In the genomic region with DNA sequence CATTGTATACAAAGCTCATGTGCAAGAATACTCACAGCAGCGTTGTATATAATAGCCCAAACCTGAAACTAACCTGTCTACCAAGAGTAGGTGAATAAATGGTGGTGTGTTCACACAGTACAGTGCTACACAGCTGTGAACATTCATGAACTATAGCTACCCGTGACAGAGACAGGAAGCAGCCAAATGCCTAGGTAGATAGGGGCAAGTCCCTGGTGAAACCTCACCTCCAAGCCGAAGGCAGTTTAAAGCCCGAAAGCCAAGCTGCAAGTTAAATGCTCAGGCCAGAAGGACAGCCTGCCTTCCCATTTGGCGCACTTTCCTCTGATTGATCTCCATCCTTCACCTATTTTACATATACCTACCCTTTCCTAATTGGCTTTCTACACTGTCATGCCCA, we compare ENCODE assay signal across 20 cellular contexts. TPM values are rescaled to one million over a fixed set of nuclear protein-coding genes. Genes with fewer than 3 reads are reported as not detected.
A peak's percentile ranks its signal among the peaks of the same experiment; 100 is the strongest.
DNase-seq lines count a peak whose midpoint lies in the region; ATAC-seq, FAIRE-seq and TF ChIP-seq lines count a peak whose summit lies in the region.
"Had no signal": no experiment of that assay in that cellular context is flagged by ENCODE, and none has a peak within 500 bp of the region (broad histone marks: within the 10 kb centered on the region; RNA-seq: fewer than 3 reads in every experiment).

No MANE protein-coding gene starts in this region.

- H3K9ac ChIP-seq in H1 (replicated peaks in 1 of 4; ENCODE audit: extremely low read depth in 1 of 4, low read depth in 3 of 4, low read length in 3 of 4) (no peak overlapping the region), mesenchymal stem cell (ENCODE audit: low read length) (no peak overlapping the region)

- H3K27me3 ChIP-seq in H1 (replicated peaks in 1 of 4; ENCODE audit: control insufficient read depth in 3 of 4, extremely low read depth in 1 of 4, insufficient read depth in 3 of 4, low read length in 3 of 4): no peaks in the 10 kb centered on the region
- H3K27me3 ChIP-seq in mesenchymal stem cell (ENCODE audit: control insufficient read depth in 1 of 2, insufficient read depth in 1 of 2, low read length in 2 of 2): no peaks in the 10 kb centered on the region
- no peaks in the 10 kb centered on the region for H3K27me3 ChIP-seq in psoas muscle (ENCODE audit: insufficient read depth in 3 of 3, low read length in 2 of 3)
- no peaks in the 10 kb centered on the region for H3K27me3 ChIP-seq in spleen (replicated peaks in 1 of 7)
- H3K27me3 ChIP-seq in heart right ventricle: no peaks in the 10 kb centered on the region

- H3K36me3 ChIP-seq in H1 (ENCODE audit: control insufficient read depth in 2 of 4, insufficient read depth in 4 of 4, low read length in 3 of 4) (no peaks in the 10 kb centered on the region), mesenchymal stem cell (ENCODE audit: control insufficient read depth in 1 of 2, insufficient read depth in 2 of 2, low read depth in 1 of 2, low read length in 2 of 2) (no peaks in the 10 kb centered on the region), psoas muscle (ENCODE audit: insufficient read depth in 1 of 2, low read depth in 1 of 2) (no peaks in the 10 kb centered on the region), spleen (no peaks in the 10 kb centered on the region), heart right ventricle (no peaks in the 10 kb centered on the region)
- H3K36me3 ChIP-seq: HAP-1 had no signal

- H3K18ac ChIP-seq in H1 (ENCODE audit: extremely low read depth, low read length) (no peak overlapping the region), mesenchymal stem cell (ENCODE audit: low read depth in 1 of 2, low read length in 2 of 2) (peak overlapping the region in 1 of 2 experiments; percentile 2)

- TF ChIP-seq RAD21 in H1 (IDR thresholded peaks at IDR 0.05 in 1 of 2, conservative IDR thresholded peaks at IDR 0.05 in 1 of 2; ENCODE audit: low read depth in 2 of 2, low read length in 2 of 2): no peak

- H3K79me1 ChIP-seq in H1 (ENCODE audit: low read depth, low read length) (no peaks in the 10 kb centered on the region), mesenchymal stem cell (replicated peaks; ENCODE audit: low read length, poor library complexity, severe bottlenecking) (no peaks in the 10 kb centered on the region)

- H3K79me2 ChIP-seq in H1 (ENCODE audit: control insufficient read depth in 1 of 2, insufficient read depth in 2 of 2, low read length in 2 of 2): no peaks in the 10 kb centered on the region

- H4K5ac ChIP-seq in H1 (ENCODE audit: insufficient read length, low read depth, low read length): no peak overlapping the region

- ATAC-seq in psoas muscle (no peak), heart right ventricle (no peak), HG02870 (IDR thresholded peaks at IDR 0.05; ENCODE audit: unreplicated experiment) (no peak)
- ATAC-seq: GM23338 had no signal

- H3K4ac ChIP-seq in H1 (replicated peaks; ENCODE audit: insufficient read length, low read depth, low read length) (no peak overlapping the region), mesenchymal stem cell (ENCODE audit: low read depth in 1 of 2, low read length in 2 of 2) (no peak overlapping the region)

- no peak overlapping the region for H3K56ac ChIP-seq in H1 (replicated peaks; ENCODE audit: insufficient read length, low read depth, low read length)

- no peak for TF ChIP-seq EP300 in H1 (IDR thresholded peaks at IDR 0.05; ENCODE audit: borderline replicate concordance in 1 of 2, low read depth in 2 of 2, low read length in 2 of 2)

- TF ChIP-seq CTCF in H1 (IDR thresholded peaks at IDR 0.05; ENCODE audit: control extremely low read depth in 1 of 3, insufficient read depth in 1 of 3, low read depth in 1 of 3, low read length in 3 of 3): no peak
- no peak for TF ChIP-seq CTCF in psoas muscle (IDR thresholded peaks at IDR 0.05)
- no peak for TF ChIP-seq CTCF in spleen (IDR thresholded peaks at IDR 0.05 in 8 of 11, conservative IDR thresholded peaks at IDR 0.05 in 3 of 11)
- TF ChIP-seq CTCF in heart right ventricle (IDR thresholded peaks at IDR 0.05): no peak

- POLR2A ChIA-PET in H1 (lab: Charles Lee; ENCODE audit: partially characterized antibody): interaction anchor here (1.0 to 1.5 kb wide), 2 partner anchors 20 to 46 kb away, joined by 3 to 4 read pairs; no protein-coding TSS in a partner anchor

- H2BK20ac ChIP-seq in H1 (ENCODE audit: low read length): no peak overlapping the region

- H4K20me1 ChIP-seq in H1 (replicated peaks in 1 of 2; ENCODE audit: control insufficient read depth in 1 of 2, insufficient read depth in 2 of 2, low read length in 2 of 2): no peaks in the 10 kb centered on the region

- H4K91ac ChIP-seq in H1 (replicated peaks; ENCODE audit: insufficient read length, low read length): no peak overlapping the region
- no peak overlapping the region for H4K91ac ChIP-seq in mesenchymal stem cell (ENCODE audit: low read length)

- CTCF ChIA-PET in H1 (lab: Charles Lee; ENCODE audit: partially characterized antibody): interaction anchor here (0.7 to 22.3 kb wide), 6 partner anchors 9 to 101 kb away, joined by 3 to 471 read pairs (median 4); no protein-coding TSS in a partner anchor

- H3K4me3 ChIP-seq in H1 (ENCODE audit: extremely low read depth in 1 of 4, insufficient read depth in 2 of 4, low read depth in 3 of 4, low read length in 4 of 4): no peak overlapping the region
- no peak overlapping the region for H3K4me3 ChIP-seq in mesenchymal stem cell (ENCODE audit: insufficient read depth in 1 of 2, low read depth in 1 of 2, low read length in 2 of 2)
- H3K4me3 ChIP-seq in psoas muscle: no peak overlapping the region
- no peak overlapping the region for H3K4me3 ChIP-seq in spleen
- no peak overlapping the region for H3K4me3 ChIP-seq in heart right ventricle
- H3K4me3 ChIP-seq: GM23338, HAP-1 had no signal

- DNase-seq in H1 (ENCODE audit: low read depth in 1 of 2, low spot score in 2 of 2) (no peak), mesenchymal stem cell (no peak), psoas muscle (no peak), spleen (peak; percentile 17), heart right ventricle (no peak), RPMI8226 (no peak)
- DNase-seq: C1 segment of cervical spinal cord; Calu3; CD4-positive, alpha-beta memory T cell; COR-L47; DMS53; DMS79 treated with DMSO at 0.1 percent for 48 hours; GF-D8; HFFc6 had no signal

- peaks cover 3 to 5% (median 4%) of the 10 kb centered on the region in 4 experiments; a peak in 6 of 7 replicates for H3K4me1 ChIP-seq in H1 (replicated peaks in 1 of 4; ENCODE audit: control insufficient read depth in 3 of 4, insufficient read depth in 4 of 4, low read length in 3 of 4)
- peaks cover 15% of the 10 kb centered on the region for H3K4me1 ChIP-seq in mesenchymal stem cell (ENCODE audit: control insufficient read depth, insufficient read depth, low read depth, low read length)
- H3K4me1 ChIP-seq in psoas muscle: peaks cover 14% of the 10 kb centered on the region
- H3K4me1 ChIP-seq in spleen: peaks cover 6 to 24% (median 21%) of the 10 kb centered on the region in 6 donors
- peaks cover 0 to 24% (median 15%) of the 10 kb centered on the region in 9 donors for H3K4me1 ChIP-seq in heart right ventricle

- H2BK15ac ChIP-seq in H1 (ENCODE audit: low read length): no peak overlapping the region
- H2BK15ac ChIP-seq in mesenchymal stem cell (ENCODE audit: low read depth, poor library complexity, severe bottlenecking): no peak overlapping the region

- intact Hi-C loops in psoas muscle (cut with DNase I) (loop anchor here in 1 of 2 donors (2.0 kb wide), 1 partner anchor 42 kb away; no protein-coding TSS in a partner anchor), spleen (cut with DNase I; ENCODE audit: low total_unique reads) (loop anchor here (5.0 kb wide), 1 partner anchor 38 kb away; a partner anchor contains a TSS), heart right ventricle (cut with DNase I) (loop anchor here in 3 of 10 donors (2.0 to 5.0 kb wide), 3 partner anchors 37 to 94 kb away; a partner anchor contains a TSS)

- H2AK5ac ChIP-seq in H1 (ENCODE audit: low read depth, low read length) (peak overlapping the region; percentile 25; the same call in 1 of the 2 replicates), mesenchymal stem cell (ENCODE audit: low read length, severe bottlenecking) (peak overlapping the region; percentile 71)

- no peak for TF ChIP-seq POLR2A in H1 (IDR thresholded peaks at IDR 0.05; ENCODE audit: control extremely low read depth in 1 of 2, low read depth in 2 of 2, low read length in 2 of 2)
- TF ChIP-seq POLR2A in spleen (IDR thresholded peaks at IDR 0.05): no peak

- H3K14ac ChIP-seq in H1 (ENCODE audit: insufficient read length): no peak overlapping the region
- H3K14ac ChIP-seq in mesenchymal stem cell (ENCODE audit: low read length in 2 of 2): no peak overlapping the region

- H4K8ac ChIP-seq in H1 (ENCODE audit: extremely low read depth, insufficient read depth, low read length): no peak overlapping the region
- H4K8ac ChIP-seq in mesenchymal stem cell (ENCODE audit: low read length): no peak overlapping the region

- H3K23ac ChIP-seq in H1 (ENCODE audit: insufficient read length): no peak overlapping the region
- H3K23ac ChIP-seq in mesenchymal stem cell (ENCODE audit: low read length in 2 of 2): no peak overlapping the region

- no peak overlapping the region for H2BK120ac ChIP-seq in H1 (replicated peaks; ENCODE audit: low read depth, low read length)
- H2BK120ac ChIP-seq in mesenchymal stem cell (ENCODE audit: low read depth, low read length): no peak overlapping the region

- H3K27ac ChIP-seq in H1 (ENCODE audit: low read depth, low read length) (no peak overlapping the region), mesenchymal stem cell (ENCODE audit: low read length, poor library complexity, severe bottlenecking) (no peak overlapping the region), psoas muscle (peak overlapping the region; percentile 94), spleen (no peak overlapping the region), heart right ventricle (no peak overlapping the region)

- H2AFZ ChIP-seq in H1 (ENCODE audit: low read length) (no peak overlapping the region), mesenchymal stem cell (ENCODE audit: low read depth, low read length) (no peak overlapping the region)
- H2AFZ ChIP-seq: GM23338 had no signal

- H3K4me2 ChIP-seq in H1 (ENCODE audit: insufficient read depth in 1 of 2, low read depth in 2 of 2, low read length in 2 of 2): no peak overlapping the region
- H3K4me2 ChIP-seq in mesenchymal stem cell (ENCODE audit: low read length, poor library complexity, severe bottlenecking): no peak overlapping the region
- H3K4me2 ChIP-seq: GM23338 had no signal

- H3K23me2 ChIP-seq in H1 (ENCODE audit: low read depth, low read length): no peaks in the 10 kb centered on the region

- H2BK12ac ChIP-seq in H1 (ENCODE audit: low read depth, low read length) (no peak overlapping the region), mesenchymal stem cell (ENCODE audit: low read length in 2 of 2) (no peak overlapping the region)

- no peak overlapping the region for H2BK5ac ChIP-seq in H1 (ENCODE audit: low read depth, low read length)
- H2BK5ac ChIP-seq in mesenchymal stem cell (ENCODE audit: low read depth, low read length, poor library complexity, severe bottlenecking): no peak overlapping the region

- no peak for FAIRE-seq in H1 (lab: Jason Lieb, UNC)
- FAIRE-seq: GM12891, GM18507, H54 had no signal

- WGBS in H1 (ENCODE audit: extremely low coverage in 1 of 2, insufficient coverage in 1 of 2, insufficient read length in 1 of 2, insufficient replicate concordance in 2 of 2, low coverage in 1 of 2, low lambda C conversion rate in 2 of 2, missing lambda C conversion rate in 1 of 2), 2 experiments: 91% methylated on average over 5 of the region's 5 CpGs; no CpG with 5 or more reads in 1 of the 2 experiments
- over 99% methylated on average over 5 of the region's 5 CpGs for WGBS in mesenchymal stem cell
- WGBS in psoas muscle, 3 donors: 62 to 77% (median 64%) methylated on average over 5 of the region's 5 CpGs
- 68 to 87% (median 84%) methylated on average over 5 of the region's 5 CpGs for WGBS in spleen, 5 donors
- WGBS in heart right ventricle, 2 donors: 81 to 96% methylated on average over 5 of the region's 5 CpGs

- H3K9me3 ChIP-seq in H1 (ENCODE audit: insufficient read depth in 2 of 2, low read depth in 1 of 2, low read length in 1 of 2) (no peaks in the 10 kb centered on the region), mesenchymal stem cell (ENCODE audit: control insufficient read depth, low read length) (no peaks in the 10 kb centered on the region), psoas muscle (no peaks in the 10 kb centered on the region), spleen (no peaks in the 10 kb centered on the region), heart right ventricle (no peaks in the 10 kb centered on the region)
- H3K9me3 ChIP-seq: HAP-1 had no signal

RNA-seq across cellular contexts. Expression of a gene that starts 36.5 kb away (rescaled TPM):
- 135 and 140 TPM in 2 replicates for total RNA-seq in H1 (2021; fragmentation: NEBNext Ultra II Directional; extraction: Animal tissue kit (Norgen Biotek cat#: 25700))
- 102 and 146 TPM in 2 replicates for polyA plus RNA-seq in H1 (2011; rRNA removed)
- polyA plus RNA-seq in H1 (2011; cell fraction: cytosol; rRNA removed): 83.6 TPM
- 162 TPM for polyA plus RNA-seq in H1 (2011; cell fraction: nucleus; rRNA removed)
- polyA plus RNA-seq in H1 (2012, experiment 1 of 2): 132 to 157 TPM (median 152 TPM) in 4 replicates
- 207 TPM for polyA plus RNA-seq in H1 (2012, experiment 2 of 2)
- polyA plus RNA-seq in H1 (2013, experiment 1 of 2): 90.4 TPM
- 90.8 TPM for polyA plus RNA-seq in H1 (2013, experiment 2 of 2)
- 46.3 and 73.7 TPM in 2 replicates for polyA minus RNA-seq in H1 (2011; rRNA and poly(A)+ RNA removed)
- polyA minus RNA-seq in H1 (2011; cell fraction: cytosol; rRNA and poly(A)+ RNA removed): 42.6 TPM
- polyA minus RNA-seq in H1 (2011; cell fraction: nucleus; rRNA and poly(A)+ RNA removed): 46.7 TPM
- 12.3 TPM for polyA plus RNA-seq in mesenchymal stem cell (2013, experiment 1 of 2)
- polyA plus RNA-seq in mesenchymal stem cell (2013, experiment 2 of 2): 12.2 TPM
- 100 to 1,000 TPM; 126 to 342 (median 215) TPM for total RNA-seq in psoas muscle
- polyA plus RNA-seq in psoas muscle: 100 to 1,000 TPM in 2 of 3 donors, 10 to 100 TPM in 1; 61.4 to 321 (median 196) TPM
- total RNA-seq in spleen: 10 to 100 TPM; 16.6 to 60.7 (median 44.4) TPM
- 10 to 100 TPM; 11.1 to 27.7 (median 16.4) TPM for polyA plus RNA-seq in spleen
- 10 to 100 TPM; 19.8 to 79.6 (median 32.2) TPM for total RNA-seq in heart right ventricle
- 10 to 100 TPM; 17.6 to 41.9 TPM for polyA plus RNA-seq in heart right ventricle

RNA-seq across cellular contexts. Expression of a gene that starts 36.7 kb away (rescaled TPM):
- 20.9 and 22.1 TPM in 2 replicates for total RNA-seq in H1 (2021; fragmentation: NEBNext Ultra II Directional; extraction: Animal tissue kit (Norgen Biotek cat#: 25700))
- polyA plus RNA-seq in H1 (2011; rRNA removed): 13.1 and 13.7 TPM in 2 replicates
- polyA plus RNA-seq in H1 (2011; cell fraction: cytosol; rRNA removed): 16.8 TPM
- polyA plus RNA-seq in H1 (2011; cell fraction: nucleus; rRNA removed): 38.3 TPM
- 18.6 to 29.5 TPM (median 24.5 TPM) in 4 replicates for polyA plus RNA-seq in H1 (2012, experiment 1 of 2)
- 7.4 TPM for polyA plus RNA-seq in H1 (2012, experiment 2 of 2)
- polyA plus RNA-seq in H1 (2013, experiment 1 of 2): 17.2 TPM
- polyA plus RNA-seq in H1 (2013, experiment 2 of 2): 16.3 TPM
- 10.2 and 15.1 TPM in 2 replicates for polyA minus RNA-seq in H1 (2011; rRNA and poly(A)+ RNA removed)
- polyA minus RNA-seq in H1 (2011; cell fraction: cytosol; rRNA and poly(A)+ RNA removed): 11.2 TPM
- 28.3 TPM for polyA minus RNA-seq in H1 (2011; cell fraction: nucleus; rRNA and poly(A)+ RNA removed)
- polyA plus RNA-seq in mesenchymal stem cell (2013, experiment 1 of 2): 20.5 TPM
- 21.7 TPM for polyA plus RNA-seq in mesenchymal stem cell (2013, experiment 2 of 2)
- total RNA-seq in psoas muscle: 10 to 100 TPM; 22.5 to 33.4 (median 27.6) TPM
- polyA plus RNA-seq in psoas muscle: 10 to 100 TPM; 20.2 to 44.0 (median 23.0) TPM
- total RNA-seq in spleen: 10 to 100 TPM; 44.9 to 89.9 (median 57.3) TPM
- polyA plus RNA-seq in spleen: 10 to 100 TPM; 29.7 to 46.6 (median 29.7) TPM
- total RNA-seq in heart right ventricle: 10 to 100 TPM; 21.2 to 44.5 (median 34.1) TPM
- 10 to 100 TPM; 18.3 to 45.9 TPM for polyA plus RNA-seq in heart right ventricle
